Comparison of ENCODE assay signal across 31 cellular contexts in the genomic region with DNA sequence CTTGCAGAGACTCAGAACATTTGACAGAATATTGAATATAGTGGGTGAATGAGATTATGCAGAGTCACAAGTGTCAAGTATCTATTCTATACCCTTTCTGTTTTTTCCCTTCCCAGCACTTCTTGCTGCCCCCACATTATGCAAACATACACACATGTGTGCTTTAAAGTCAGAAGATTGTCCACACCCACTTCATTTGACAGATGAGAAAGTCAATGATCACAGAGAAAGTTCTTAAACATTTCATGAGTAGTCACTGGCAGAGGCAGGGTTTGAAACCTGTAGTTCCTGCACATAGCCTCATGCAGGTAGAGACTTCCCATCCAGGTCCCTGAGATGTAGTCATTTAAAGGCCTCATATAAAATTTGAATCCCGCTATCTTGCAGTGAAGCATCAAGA.
"Had no signal": no experiment of that assay in that cellular context is flagged by ENCODE, and none has a peak within 500 bp of the region (broad histone marks: within the 10 kb centered on the region; RNA-seq: fewer than 3 reads in every experiment).

No MANE protein-coding gene starts in this region.

- H3K4me1 ChIP-seq: adrenal gland, ascending aorta, body of pancreas, breast epithelium had no signal

- H3K4me3 ChIP-seq: adrenal gland, ascending aorta, body of pancreas, breast epithelium, cardiac muscle cell had no signal

- H3K27ac ChIP-seq: adrenal gland, ascending aorta, body of pancreas, brain microvascular endothelial cell, breast epithelium, cardiac muscle cell had no signal

- DNase-seq: activated effector memory CD4-positive, alpha-beta T cell treated with anti-CD3 and anti-CD28 coated beads, Interleukin-2, amount 50 U/mL, for 16 hours; activated effector memory CD4-positive, alpha-beta T cell treated with Interleukin-2 at 50 U/mL for 16 hours; activated gamma-delta T cell; activated gamma-delta T cell treated with Interleukin-2 at 50 U/mL for 16 hours; activated naive CD4-positive, alpha-beta T cell; activated naive CD4-positive, alpha-beta T cell treated with anti-CD3 and anti-CD28 coated beads for 36 hours; activated naive CD4-positive, alpha-beta T cell treated with anti-CD3 and anti-CD28 coated beads, Interleukin-2, amount 10 ng/mL, durations not matched to agents 7 days and 5 days; activated naive CD4-positive, alpha-beta T cell treated with anti-CD3 and anti-CD28 coated beads, Interleukin-2, amount 50 U/mL, for 16 hours; activated naive CD4-positive, alpha-beta T cell treated with Interleukin-2 at 50 U/mL for 16 hours; activated naive CD8-positive, alpha-beta T cell treated with anti-CD3 and anti-CD28 coated beads for 36 hours; activated naive CD8-positive, alpha-beta T cell treated with anti-CD3 and anti-CD28 coated beads, Interleukin-2, amount 10 ng/mL, durations not matched to agents 7 days and 5 days; activated naive CD8-positive, alpha-beta T cell treated with anti-CD3 and anti-CD28 coated beads, Interleukin-2, amount 50 U/mL, for 24 hours; activated T-cell treated with anti-CD3 and anti-CD28 coated beads for 4 hours; activated T-cell treated with anti-CD3 and anti-CD28 coated beads, Interleukin-2, amount 50 U/mL, for 1 hour; activated T-cell treated with anti-CD3 and anti-CD28 coated beads, Interleukin-2, amount 50 U/mL, for 24 hours; activated T-cell treated with anti-CD3 and anti-CD28 coated beads, Interleukin-2, amount 50 U/mL, for 4 hours; activated T-cell treated with anti-CD3 and anti-CD28 coated beads, Interleukin-2, amount 50 U/mL, for 48 hours; activated T-cell treated with anti-CD3 and anti-CD28 coated beads, Interleukin-2, amount 50 U/mL, for 72 hours; amniotic stem cell; amygdala; anterior cingulate cortex; aorta; body of pancreas; brain microvascular endothelial cell; central memory CD4-positive, alpha-beta T cell; cerebellar nuclear complex had no signal

- H3K36me3 ChIP-seq: adrenal gland, ascending aorta, brain microvascular endothelial cell, breast epithelium, cardiac muscle cell had no signal

- H3K27me3 ChIP-seq: adrenal gland, ascending aorta, body of pancreas, brain microvascular endothelial cell, breast epithelium had no signal

- FAIRE-seq: astrocyte had no signal

- H3K9me3 ChIP-seq: adrenal gland, ascending aorta, body of pancreas, breast epithelium had no signal
